ENCODE assay signal across 28 cellular contexts in the genomic region with DNA sequence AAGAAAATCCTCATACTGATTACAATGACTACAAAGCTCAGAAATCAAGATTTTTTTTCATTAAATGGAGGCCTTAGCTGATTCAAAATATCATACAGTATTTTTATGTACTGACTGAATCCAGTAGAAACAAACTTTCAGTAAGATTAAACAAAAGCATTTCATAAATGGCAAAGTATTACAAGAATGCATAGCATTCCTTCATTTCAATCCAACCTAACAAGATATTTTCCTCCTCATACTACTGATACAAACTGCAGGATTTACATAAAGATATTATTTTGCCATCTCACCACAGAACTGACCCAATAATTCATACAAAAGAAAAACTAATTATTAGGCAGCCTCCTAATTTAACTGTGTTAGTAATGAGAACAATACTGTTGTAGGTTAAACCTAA. TPM values are rescaled to one million over a fixed set of nuclear protein-coding genes. Genes with fewer than 3 reads are reported as not detected.
DNase-seq lines count a peak whose midpoint lies in the region; ATAC-seq, FAIRE-seq and TF ChIP-seq lines count a peak whose summit lies in the region.
"Had no signal": no experiment of that assay in that cellular context is flagged by ENCODE, and none has a peak within 500 bp of the region (broad histone marks: within the 10 kb centered on the region; RNA-seq: fewer than 3 reads in every experiment).

No MANE protein-coding gene starts in this region.

- H3K36me3 Mint-ChIP-seq in astrocyte (ENCODE audit: low read depth, unreplicated experiment), result peaks cover 18% of the 10 kb centered on the region
- H3K36me3 Mint-ChIP-seq in activated naive CD4-positive, alpha-beta T cell treated with anti-CD3 and anti-CD28 coated beads, Interleukin-2, amount 10 ng/mL, durations not matched to agents 7 days and 5 days, result peaks cover 30% of the 10 kb centered on the region

- CTCF ChIA-PET in activated naive CD4-positive, alpha-beta T cell treated with anti-CD3 and anti-CD28 coated beads, Interleukin-2, amount 10 ng/mL, durations not matched to agents 7 days and 5 days (lab: Charles Lee), result interaction anchor here (0.6 to 3.2 kb wide), 3 partner anchors 11 to 23 kb away, joined by 3 to 15 read pairs (median 3); no protein-coding TSS in a partner anchor

- H3K79me1 ChIP-seq in mesenchymal stem cell (replicated peaks; ENCODE audit: low read length, poor library complexity, severe bottlenecking), result peaks cover 31% of the 10 kb centered on the region

- H2BK15ac ChIP-seq in mesenchymal stem cell (ENCODE audit: low read depth, poor library complexity, severe bottlenecking), result no peak overlapping the region

- H3K4me3 Mint-ChIP-seq in astrocyte (ENCODE audit: unreplicated experiment), result no peak overlapping the region
- no peak overlapping the region for H3K4me3 Mint-ChIP-seq in activated naive CD4-positive, alpha-beta T cell treated with anti-CD3 and anti-CD28 coated beads, Interleukin-2, amount 10 ng/mL, durations not matched to agents 7 days and 5 days
- H3K4me3 Mint-ChIP-seq: activated T-helper 17 cell treated with anti-CD3 and anti-CD28 coated beads, Interleukin-2, amount 50 U/mL, for 72 hours had no signal

- H3K27me3 ChIP-seq in astrocyte (ENCODE audit: insufficient read depth, low read length) (no peaks in the 10 kb centered on the region), mesenchymal stem cell (ENCODE audit: control insufficient read depth in 1 of 2, insufficient read depth in 1 of 2, low read length in 2 of 2) (no peaks in the 10 kb centered on the region), H7 (ENCODE audit: control insufficient read depth, insufficient read depth, low read length) (no peaks in the 10 kb centered on the region)
- H3K27me3 ChIP-seq: breast epithelium, foreskin keratinocyte, neutrophil had no signal

- H4K91ac ChIP-seq in mesenchymal stem cell (ENCODE audit: low read length), result no peak overlapping the region

- no peak overlapping the region for H2BK120ac ChIP-seq in mesenchymal stem cell (ENCODE audit: low read depth, low read length)

- no peaks in the 10 kb centered on the region for H3K27me3 Mint-ChIP-seq in astrocyte (ENCODE audit: low read depth, unreplicated experiment)
- no peaks in the 10 kb centered on the region for H3K27me3 Mint-ChIP-seq in activated naive CD4-positive, alpha-beta T cell treated with anti-CD3 and anti-CD28 coated beads, Interleukin-2, amount 10 ng/mL, durations not matched to agents 7 days and 5 days
- H3K27me3 Mint-ChIP-seq: activated T-helper 17 cell treated with anti-CD3 and anti-CD28 coated beads, Interleukin-2, amount 50 U/mL, for 72 hours had no signal

- no peak overlapping the region for H4K8ac ChIP-seq in mesenchymal stem cell (ENCODE audit: low read length)

- no peak overlapping the region for H2BK12ac ChIP-seq in mesenchymal stem cell (ENCODE audit: low read length in 2 of 2)

- no peak overlapping the region for H3K9ac ChIP-seq in astrocyte (ENCODE audit: low read length)
- H3K9ac ChIP-seq in mesenchymal stem cell (ENCODE audit: low read length), result peak overlapping the region; percentile 19

- no peak for TF ChIP-seq CTCF in astrocyte (IDR thresholded peaks at IDR 0.05; ENCODE audit: insufficient read depth, low read depth, low read length)

- ATAC-seq in HG03354 (IDR thresholded peaks at IDR 0.05; ENCODE audit: poor library complexity, severe bottlenecking, unreplicated experiment), result no peak
- ATAC-seq: activated T-helper 17 cell treated with anti-CD3 and anti-CD28 coated beads, Interleukin-2, amount 50 U/mL, for 72 hours; foreskin keratinocyte; left ventricle myocardium superior had no signal

- peaks cover 20% of the 10 kb centered on the region for H3K4me1 Mint-ChIP-seq in astrocyte (ENCODE audit: low read depth, unreplicated experiment)
- peaks cover 65% of the 10 kb centered on the region for H3K4me1 Mint-ChIP-seq in activated naive CD4-positive, alpha-beta T cell treated with anti-CD3 and anti-CD28 coated beads, Interleukin-2, amount 10 ng/mL, durations not matched to agents 7 days and 5 days

- peaks cover 2% of the 10 kb centered on the region for H3K9me3 Mint-ChIP-seq in astrocyte (ENCODE audit: unreplicated experiment)
- no peaks in the 10 kb centered on the region for H3K9me3 Mint-ChIP-seq in activated naive CD4-positive, alpha-beta T cell treated with anti-CD3 and anti-CD28 coated beads, Interleukin-2, amount 10 ng/mL, durations not matched to agents 7 days and 5 days
- H3K9me3 Mint-ChIP-seq: activated T-helper 17 cell treated with anti-CD3 and anti-CD28 coated beads, Interleukin-2, amount 50 U/mL, for 72 hours had no signal

- DNase-seq in AG08396 (ENCODE audit: low spot score) (peak; percentile 42), GM03348 (ENCODE audit: low spot score) (peak; percentile 46), astrocyte (ENCODE audit: low read depth) (no peak), mesenchymal stem cell (no peak), H7 (no peak)
- DNase-seq in activated naive CD4-positive, alpha-beta T cell treated with anti-CD3 and anti-CD28 coated beads, Interleukin-2, amount 10 ng/mL, durations not matched to agents 7 days and 5 days, result no peak
- DNase-seq in stimulated activated CD4-positive, alpha-beta T cell treated with anti-CD3 and anti-CD28 coated beads, Interleukin-2, amount 100 ng/mL, for 24 hours, result no peak
- DNase-seq: activated CD4-positive, alpha-beta T cell treated with anti-CD3 and anti-CD28 coated beads, Interleukin-2, amount 50 U/mL, for 1 hour; DMS153; foreskin keratinocyte; GF-D8; hippocampal formation; left ventricle myocardium superior; NCI-H1417; NCI-H2107; NCI-H446 treated with DMSO at 0.1 percent for 48 hours; PC-9; SHP77 treated with DMSO at 0.1 percent for 48 hours; small intestine; stimulated activated CD4-positive, alpha-beta T cell treated with anti-CD3 and anti-CD28 coated beads, Interleukin-2, amount 100 ng/mL, for 48 hours; stimulated activated naive CD4-positive, alpha-beta T cell treated with Interleukin-2 at 50 U/mL for 16 hours; T-helper 1 cell had no signal

- H3K4me3 ChIP-seq in astrocyte (ENCODE audit: insufficient read depth, low read depth, low read length), result no peak overlapping the region
- H3K4me3 ChIP-seq in mesenchymal stem cell (ENCODE audit: insufficient read depth in 1 of 2, low read depth in 1 of 2, low read length in 2 of 2), result no peak overlapping the region
- H3K4me3 ChIP-seq in H7 (ENCODE audit: insufficient read depth, low read depth, low read length), result no peak overlapping the region
- H3K4me3 ChIP-seq: breast epithelium, PC-9, thoracic aorta had no signal

- no peak overlapping the region for H3K23ac ChIP-seq in mesenchymal stem cell (ENCODE audit: low read length in 2 of 2)

- H3K4me1 ChIP-seq in astrocyte (ENCODE audit: insufficient read depth, low read length), result peaks cover 3% of the 10 kb centered on the region
- H3K4me1 ChIP-seq in mesenchymal stem cell (ENCODE audit: control insufficient read depth, insufficient read depth, low read depth, low read length), result peaks cover 22% of the 10 kb centered on the region

- H3K4ac ChIP-seq in mesenchymal stem cell (ENCODE audit: low read depth in 1 of 2, low read length in 2 of 2), result no peak overlapping the region

- FAIRE-seq in astrocyte (lab: Jason Lieb, UNC), result no peak
- FAIRE-seq: small intestine had no signal

- H3K9me3 ChIP-seq in astrocyte (ENCODE audit: insufficient read depth, low read depth, low read length) (no peaks in the 10 kb centered on the region), mesenchymal stem cell (ENCODE audit: control insufficient read depth, low read length) (no peaks in the 10 kb centered on the region)
- H3K9me3 ChIP-seq: breast epithelium, neutrophil, thoracic aorta had no signal

- H2BK5ac ChIP-seq in mesenchymal stem cell (ENCODE audit: low read depth, low read length, poor library complexity, severe bottlenecking), result no peak overlapping the region

- H2AFZ ChIP-seq in astrocyte (ENCODE audit: low read depth, low read length), result no peak overlapping the region
- no peak overlapping the region for H2AFZ ChIP-seq in mesenchymal stem cell (ENCODE audit: low read depth, low read length)
- H2AFZ ChIP-seq: PC-9 had no signal

- H3K36me3 ChIP-seq in astrocyte (ENCODE audit: insufficient read depth, low read length) (no peaks in the 10 kb centered on the region), mesenchymal stem cell (ENCODE audit: control insufficient read depth in 1 of 2, insufficient read depth in 2 of 2, low read depth in 1 of 2, low read length in 2 of 2) (peaks cover 3 to 6% of the 10 kb centered on the region in 2 experiments), H7 (replicated peaks; ENCODE audit: control insufficient read depth, insufficient read depth, low read length) (no peaks in the 10 kb centered on the region; the same call in none of the 2 replicates)
- H3K36me3 ChIP-seq: breast epithelium, neutrophil, thoracic aorta had no signal

- H3K4me2 ChIP-seq in astrocyte (ENCODE audit: low read length) (peak overlapping the region; percentile 3), mesenchymal stem cell (ENCODE audit: low read length, poor library complexity, severe bottlenecking) (no peak overlapping the region)
- H3K4me2 ChIP-seq: PC-9 had no signal

- H3K18ac ChIP-seq in mesenchymal stem cell (ENCODE audit: low read depth in 1 of 2, low read length in 2 of 2), result no peak overlapping the region

- H3K27ac ChIP-seq in astrocyte (ENCODE audit: low read depth, low read length) (no peak overlapping the region), mesenchymal stem cell (ENCODE audit: low read length, poor library complexity, severe bottlenecking) (peak overlapping the region; percentile 64)
- H3K27ac ChIP-seq: breast epithelium, foreskin keratinocyte, neutrophil, PC-9, VCaP had no signal

- H3K79me2 ChIP-seq in astrocyte (ENCODE audit: insufficient read depth, low read length), result peaks cover 82% of the 10 kb centered on the region

- peaks cover 28% of the 10 kb centered on the region for H4K20me1 ChIP-seq in astrocyte (ENCODE audit: insufficient read depth, low read length)

- H2AK5ac ChIP-seq in mesenchymal stem cell (ENCODE audit: low read length, severe bottlenecking), result no peak overlapping the region

- H3K27ac Mint-ChIP-seq in astrocyte (ENCODE audit: unreplicated experiment), result no peak overlapping the region
- H3K27ac Mint-ChIP-seq in activated naive CD4-positive, alpha-beta T cell treated with anti-CD3 and anti-CD28 coated beads, Interleukin-2, amount 10 ng/mL, durations not matched to agents 7 days and 5 days, result no peak overlapping the region
- H3K27ac Mint-ChIP-seq: activated T-helper 17 cell treated with anti-CD3 and anti-CD28 coated beads, Interleukin-2, amount 50 U/mL, for 72 hours had no signal

- H3K14ac ChIP-seq in mesenchymal stem cell (ENCODE audit: low read length in 2 of 2), result no peak overlapping the region

RNA-seq across cellular contexts. Expression of a gene that starts 6.2 kb away (rescaled TPM):
- 97.1 and 99.8 TPM in 2 replicates for total RNA-seq in astrocyte
- 20.1 TPM for polyA plus RNA-seq in mesenchymal stem cell (2013, experiment 1 of 2)
- 20.0 TPM for polyA plus RNA-seq in mesenchymal stem cell (2013, experiment 2 of 2)
- total RNA-seq in H7 (2014; rRNA removed; shearing (Covaris generic)), result 35.2 and 41.4 TPM in 2 replicates

Comparison
In these comparisons a context has a peak if more than half of its experiments do, and no peak if none do; other contexts are left out.
1. DNase-seq: peak in AG08396 (single experiment) and GM03348 (single experiment); none in astrocyte (single experiment), mesenchymal stem cell (single experiment), activated naive CD4-positive, alpha-beta T cell treated with anti-CD3 and anti-CD28 coated beads, Interleukin-2, amount 10 ng/mL, durations not matched to agents 7 days and 5 days (single experiment), H7 (single experiment) and stimulated activated CD4-positive, alpha-beta T cell treated with anti-CD3 and anti-CD28 coated beads, Interleukin-2, amount 100 ng/mL, for 24 hours (0 of 2).